ENCODE assay signal across 26 cellular contexts in genomic region chr15:29636140-29636539, GRCh38.
A peak's percentile ranks its signal among the peaks of the same experiment; 100 is the strongest.
DNase-seq lines count a peak whose midpoint lies in the region; ATAC-seq and TF ChIP-seq lines count a peak whose summit lies in the region.
"Had no signal": no experiment of that assay in that cellular context is flagged by ENCODE, and none has a peak within 500 bp of the region (broad histone marks: within the 10 kb centered on the region; RNA-seq: fewer than 3 reads in every experiment).

No MANE protein-coding gene starts in this region.

- H3K27me3 ChIP-seq in heart right ventricle (peaks cover 0 to 44% (median 26%) of the 10 kb centered on the region in 7 donors), upper lobe of left lung (no peaks in the 10 kb centered on the region)

- intact Hi-C loops in left cardiac atrium (cut with DNase I) = no loop called here
- intact Hi-C loops in heart right ventricle (cut with DNase I) = no loop called here
- intact Hi-C loops in left colon (cut with DNase I, micrococcal nuclease) = no loop called here

- H3K4me3 Mint-ChIP-seq in nephron = no peak overlapping the region
- H3K4me3 Mint-ChIP-seq: activated CD4-positive, alpha-beta memory T cell treated with anti-CD3 and anti-CD28 coated beads, Interleukin-2, amount 10 ng/mL, durations not matched to agents 7 days and 5 days; activated naive CD4-positive, alpha-beta T cell treated with anti-CD3 and anti-CD28 coated beads, Interleukin-2, amount 50 U/mL, for 24 hours; activated T-helper 17 cell treated with anti-CD3 and anti-CD28 coated beads, Interleukin-2, amount 50 U/mL, for 72 hours; CD4-positive, CD25-positive, alpha-beta regulatory T cell; mesothelial cell of epicardium; natural killer cell treated with Interleukin-12 subunit alpha and Interleukin-12 subunit beta and Interleukin-15 and Interleukin-18, amount 100 ng/mL, for 72 hours; T-helper 1 cell treated with Interleukin-12 subunit alpha and Interleukin-12 subunit beta and Interleukin-4 antibody, amounts not matched to agents 30 μg/mL and 1 μg/mL, for 36 hours had no signal

- TF ChIP-seq CTCF in heart right ventricle (IDR thresholded peaks at IDR 0.05) = no peak
- no peak for TF ChIP-seq CTCF in nephron (IDR thresholded peaks at IDR 0.05; ENCODE audit: unreplicated experiment in 3 of 3)
- no peak for TF ChIP-seq CTCF in upper lobe of left lung (IDR thresholded peaks at IDR 0.05)

- TF ChIP-seq POLR2A in upper lobe of left lung (IDR thresholded peaks at IDR 0.05) = no peak

- no peaks in the 10 kb centered on the region for H3K9me3 ChIP-seq in heart right ventricle
- no peaks in the 10 kb centered on the region for H3K9me3 ChIP-seq in upper lobe of left lung
- H3K9me3 ChIP-seq: thoracic aorta had no signal

- peaks cover 9% of the 10 kb centered on the region for H3K27me3 Mint-ChIP-seq in nephron (ENCODE audit: low read depth)
- H3K27me3 Mint-ChIP-seq: activated CD4-positive, alpha-beta memory T cell treated with anti-CD3 and anti-CD28 coated beads, Interleukin-2, amount 10 ng/mL, durations not matched to agents 7 days and 5 days had no signal

- peaks cover 0 to 3% (median 0%) of the 10 kb centered on the region in 9 donors for H3K4me1 ChIP-seq in heart right ventricle
- peaks cover 0 to 4% (median 2%) of the 10 kb centered on the region in 4 donors for H3K4me1 ChIP-seq in upper lobe of left lung

- DNase-seq in left cardiac atrium = no peak
- DNase-seq in heart right ventricle = no peak
- peak; percentile 59 to 67 for DNase-seq in left colon
- DNase-seq in upper lobe of left lung = peak in 1 of 2 donors; percentile 40
- DNase-seq in NK-92 treated with Interleukin-12 subunit alpha and Interleukin-12 subunit beta, amount 100 ng/mL, for 24 hours (lab: John Stamatoyannopoulos, UW) = no peak
- DNase-seq in HuH-7 (ENCODE audit: low spot score) = no peak
- DNase-seq in activated CD8-positive, alpha-beta memory T cell treated with anti-CD3 and anti-CD28 coated beads for 24 hours = no peak
- DNase-seq: activated CD4-positive, alpha-beta memory T cell treated with anti-CD3 and anti-CD28 coated beads, Interleukin-2, amount 10 ng/mL, durations not matched to agents 7 days and 5 days; activated CD4-positive, alpha-beta T cell treated with anti-CD3 and anti-CD28 coated beads for 1 hour; CD4-positive, CD25-positive, alpha-beta regulatory T cell; cortex of kidney; EL; left ventricle myocardium superior; NCI-H1694; NCI-H2171 treated with DMSO at 0.1 percent for 48 hours; NCI-H526; stimulated activated naive CD4-positive, alpha-beta T cell treated with Interleukin-2 at 50 U/mL for 16 hours had no signal

- H3K27ac ChIP-seq in heart right ventricle = no peak overlapping the region
- H3K27ac ChIP-seq in upper lobe of left lung = no peak overlapping the region
- H3K27ac ChIP-seq: HL-60, thoracic aorta had no signal

- no peak for TF ChIP-seq EP300 in upper lobe of left lung (IDR thresholded peaks at IDR 0.05)

- ATAC-seq in left cardiac atrium = peak; percentile 50 to 75
- ATAC-seq in heart right ventricle = no peak
- ATAC-seq in left colon = peak; percentile 90
- ATAC-seq in upper lobe of left lung (ENCODE audit: low FRiP score in 2 of 2) = peak; percentile 33 to 84
- ATAC-seq: activated T-helper 17 cell treated with anti-CD3 and anti-CD28 coated beads, Interleukin-2, amount 50 U/mL, for 72 hours; GM12878; left ventricle myocardium superior; natural killer cell treated with Interleukin-12 subunit alpha and Interleukin-12 subunit beta and Interleukin-15 and Interleukin-18, amount 100 ng/mL, for 72 hours had no signal

- no peaks in the 10 kb centered on the region for H3K9me3 Mint-ChIP-seq in nephron
- H3K9me3 Mint-ChIP-seq: activated CD4-positive, alpha-beta memory T cell treated with anti-CD3 and anti-CD28 coated beads, Interleukin-2, amount 10 ng/mL, durations not matched to agents 7 days and 5 days; activated naive CD4-positive, alpha-beta T cell treated with anti-CD3 and anti-CD28 coated beads, Interleukin-2, amount 50 U/mL, for 24 hours; activated T-helper 17 cell treated with anti-CD3 and anti-CD28 coated beads, Interleukin-2, amount 50 U/mL, for 72 hours; CD4-positive, CD25-positive, alpha-beta regulatory T cell; mesothelial cell of epicardium; natural killer cell treated with Interleukin-12 subunit alpha and Interleukin-12 subunit beta and Interleukin-15 and Interleukin-18, amount 100 ng/mL, for 72 hours; T-helper 1 cell treated with Interleukin-12 subunit alpha and Interleukin-12 subunit beta and Interleukin-4 antibody, amounts not matched to agents 30 μg/mL and 1 μg/mL, for 36 hours had no signal

- no peaks in the 10 kb centered on the region for H3K36me3 ChIP-seq in heart right ventricle
- no peaks in the 10 kb centered on the region for H3K36me3 ChIP-seq in upper lobe of left lung
- H3K36me3 ChIP-seq: thoracic aorta had no signal

- H3K4me3 ChIP-seq in heart right ventricle (no peak overlapping the region), upper lobe of left lung (no peak overlapping the region)
- H3K4me3 ChIP-seq: GM12878, thoracic aorta had no signal

- WGBS in heart right ventricle, 2 donors = 67 to 75% methylated on average over 13 of the region's 13 CpGs
- WGBS in upper lobe of left lung, 2 donors = 82 to 91% methylated on average over 9 to 13 of the region's 13 CpGs

- peak overlapping the region; percentile 7 to 55 (median 9) for H3K27ac Mint-ChIP-seq in nephron
- H3K27ac Mint-ChIP-seq: activated CD4-positive, alpha-beta memory T cell treated with anti-CD3 and anti-CD28 coated beads, Interleukin-2, amount 10 ng/mL, durations not matched to agents 7 days and 5 days; activated naive CD4-positive, alpha-beta T cell treated with anti-CD3 and anti-CD28 coated beads, Interleukin-2, amount 50 U/mL, for 24 hours; activated T-helper 17 cell treated with anti-CD3 and anti-CD28 coated beads, Interleukin-2, amount 50 U/mL, for 72 hours; CD4-positive, CD25-positive, alpha-beta regulatory T cell; mesothelial cell of epicardium; natural killer cell treated with Interleukin-12 subunit alpha and Interleukin-12 subunit beta and Interleukin-15 and Interleukin-18, amount 100 ng/mL, for 72 hours; T-helper 1 cell treated with Interleukin-12 subunit alpha and Interleukin-12 subunit beta and Interleukin-4 antibody, amounts not matched to agents 30 μg/mL and 1 μg/mL, for 36 hours had no signal

- peaks cover 30% of the 10 kb centered on the region for H3K4me1 Mint-ChIP-seq in nephron
- H3K4me1 Mint-ChIP-seq: activated CD4-positive, alpha-beta memory T cell treated with anti-CD3 and anti-CD28 coated beads, Interleukin-2, amount 10 ng/mL, durations not matched to agents 7 days and 5 days; activated naive CD4-positive, alpha-beta T cell treated with anti-CD3 and anti-CD28 coated beads, Interleukin-2, amount 50 U/mL, for 24 hours; activated T-helper 17 cell treated with anti-CD3 and anti-CD28 coated beads, Interleukin-2, amount 50 U/mL, for 72 hours; CD4-positive, CD25-positive, alpha-beta regulatory T cell; mesothelial cell of epicardium had no signal

- H3K36me3 Mint-ChIP-seq in nephron (ENCODE audit: low read depth) = no peaks in the 10 kb centered on the region
- H3K36me3 Mint-ChIP-seq: activated naive CD4-positive, alpha-beta T cell treated with anti-CD3 and anti-CD28 coated beads, Interleukin-2, amount 50 U/mL, for 24 hours; CD4-positive, CD25-positive, alpha-beta regulatory T cell; mesothelial cell of epicardium; natural killer cell treated with Interleukin-12 subunit alpha and Interleukin-12 subunit beta and Interleukin-15 and Interleukin-18, amount 100 ng/mL, for 72 hours had no signal

Comparison
In these comparisons a context has a peak if more than half of its experiments do, and no peak if none do; other contexts are left out.
1. ATAC-seq: peak in left cardiac atrium (2 of 2), left colon (single experiment) and upper lobe of left lung (2 of 2); none in heart right ventricle (0 of 8).
2. DNase-seq: peak in left colon (2 of 2); none in left cardiac atrium (single experiment), heart right ventricle (0 of 2), NK-92 treated with Interleukin-12 subunit alpha and Interleukin-12 subunit beta, amount 100 ng/mL, for 24 hours (single experiment), HuH-7 (single experiment) and activated CD8-positive, alpha-beta memory T cell treated with anti-CD3 and anti-CD28 coated beads for 24 hours (single experiment).